Comparison of ENCODE assay signal across 12 cellular contexts in the genomic region with DNA sequence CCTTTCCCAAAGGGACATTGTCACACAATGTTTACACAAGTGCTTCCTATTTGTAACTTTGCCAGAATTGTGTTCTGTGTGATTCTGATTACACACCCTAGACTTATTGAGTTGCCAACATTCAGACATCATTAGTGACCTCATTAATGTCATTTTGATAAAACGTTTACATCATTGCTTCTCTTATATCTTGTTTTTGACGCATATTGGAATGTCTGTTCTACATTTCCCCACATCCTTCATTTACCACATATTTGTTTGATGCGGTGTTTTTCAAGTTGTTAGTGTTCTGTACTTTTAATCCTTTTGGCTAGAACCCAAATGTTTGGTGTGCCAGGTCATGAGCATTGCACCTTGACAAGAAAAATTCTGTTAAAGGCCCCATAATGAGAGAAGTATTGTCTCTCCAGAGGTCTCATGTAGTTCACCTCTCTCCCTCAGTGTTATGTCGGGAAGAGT.
DNase-seq lines count a peak whose midpoint lies in the region; ATAC-seq, FAIRE-seq and TF ChIP-seq lines count a peak whose summit lies in the region.
"Had no signal": no experiment of that assay in that cellular context is flagged by ENCODE, and none has a peak within 500 bp of the region (broad histone marks: within the 10 kb centered on the region; RNA-seq: fewer than 3 reads in every experiment).

No MANE protein-coding gene starts in this region.

- H3K27ac Mint-ChIP-seq in astrocyte (ENCODE audit: unreplicated experiment) (no peak overlapping the region), progenitor cell of endocrine pancreas (no peak overlapping the region)
- H3K27ac Mint-ChIP-seq: dendritic cell treated with granulocyte-macrophage colony-stimulating factor and Interleukin-4, amounts not matched to agents 40 ng/mL and 50 ng/mL, for 4 days had no signal

- H3F3A ChIP-seq in smooth muscle cell (ENCODE audit: low read depth): no peaks in the 10 kb centered on the region

- H3K36me3 Mint-ChIP-seq in astrocyte (ENCODE audit: low read depth, unreplicated experiment) (no peaks in the 10 kb centered on the region), progenitor cell of endocrine pancreas (ENCODE audit: insufficient read depth) (peaks cover 8% of the 10 kb centered on the region)

- H3K9me3 ChIP-seq in astrocyte (ENCODE audit: insufficient read depth, low read depth, low read length) (no peaks in the 10 kb centered on the region), heart right ventricle (peaks cover 0 to 20% (median 4%) of the 10 kb centered on the region in 11 donors), smooth muscle cell (replicated peaks; ENCODE audit: low read depth) (no peaks in the 10 kb centered on the region), testis (no peaks in the 10 kb centered on the region)

- peak; percentile 73 to 93 (median 88) for ATAC-seq in heart right ventricle
- ATAC-seq: activated CD4-positive, CD25-positive, alpha-beta regulatory T cell treated with anti-CD3 and anti-CD28 coated beads, Interleukin-2, amount 50 U/mL, for 24 hours had no signal

- DNase-seq in NCI-H1105 treated with DMSO at 0.1 percent for 48 hours (lab: John Stamatoyannopoulos, UW) (peak; percentile 24), NCI-H1105 (lab: John Stamatoyannopoulos, UW) (no peak), astrocyte (ENCODE audit: low read depth) (peak; percentile 94), heart right ventricle (peak in 1 of 2 donors; percentile 43), smooth muscle cell (lab: John Stamatoyannopoulos, UW; ENCODE audit: unreplicated experiment) (no peak), progenitor cell of endocrine pancreas (ENCODE audit: low spot score, unreplicated experiment) (no peak), SW 1271 (lab: John Stamatoyannopoulos, UW) (no peak), testis (no peak)

- no peak for TF ChIP-seq POLR2A in testis (IDR thresholded peaks at IDR 0.05)

- H3K27me3 ChIP-seq in astrocyte (ENCODE audit: insufficient read depth, low read length): no peaks in the 10 kb centered on the region
- H3K27me3 ChIP-seq in heart right ventricle: no peaks in the 10 kb centered on the region
- no peaks in the 10 kb centered on the region for H3K27me3 ChIP-seq in smooth muscle cell (ENCODE audit: low read depth)
- H3K27me3 ChIP-seq in testis: no peaks in the 10 kb centered on the region
- H3K27me3 ChIP-seq: SJSA1 had no signal

- peaks cover 2% of the 10 kb centered on the region for H3K27me3 Mint-ChIP-seq in astrocyte (ENCODE audit: low read depth, unreplicated experiment)
- H3K27me3 Mint-ChIP-seq in progenitor cell of endocrine pancreas: no peaks in the 10 kb centered on the region
- H3K27me3 Mint-ChIP-seq: dendritic cell treated with granulocyte-macrophage colony-stimulating factor and Interleukin-4, amounts not matched to agents 40 ng/mL and 50 ng/mL, for 4 days had no signal

- intact Hi-C loops in heart right ventricle (cut with DNase I): loop anchor here in 5 of 10 donors (10.0 kb wide), 6 partner anchors 470 to 1050 kb away; no protein-coding TSS in a partner anchor
- intact Hi-C loops in testis (cut with DNase I; ENCODE audit: low total_unique reads): no loop called here

- H2AFZ ChIP-seq in astrocyte (ENCODE audit: low read depth, low read length) (no peak overlapping the region), smooth muscle cell (ENCODE audit: low read depth) (no peak overlapping the region)

- no peaks in the 10 kb centered on the region for H3K9me3 Mint-ChIP-seq in astrocyte (ENCODE audit: unreplicated experiment)
- peaks cover 26% of the 10 kb centered on the region for H3K9me3 Mint-ChIP-seq in progenitor cell of endocrine pancreas (ENCODE audit: low read depth)
- H3K9me3 Mint-ChIP-seq: dendritic cell treated with granulocyte-macrophage colony-stimulating factor and Interleukin-4, amounts not matched to agents 40 ng/mL and 50 ng/mL, for 4 days had no signal

- H3K27ac ChIP-seq in astrocyte (ENCODE audit: low read depth, low read length) (peak overlapping the region; percentile 34), heart right ventricle (peak overlapping the region in 7 of 10 donors; percentile 31 to 61 (median 50)), smooth muscle cell (ENCODE audit: low read depth) (peak overlapping the region; percentile 16), testis (no peak overlapping the region)
- H3K27ac ChIP-seq: 22Rv1, SJSA1 had no signal

- H3K4me1 ChIP-seq in astrocyte (ENCODE audit: insufficient read depth, low read length) (peaks cover 7% of the 10 kb centered on the region), heart right ventricle (peaks cover 0 to 38% (median 18%) of the 10 kb centered on the region in 9 donors), smooth muscle cell (ENCODE audit: low read depth) (no peaks in the 10 kb centered on the region), testis (peaks cover 1% of the 10 kb centered on the region)

- H3K4me3 ChIP-seq in astrocyte (ENCODE audit: insufficient read depth, low read depth, low read length) (no peak overlapping the region), heart right ventricle (no peak overlapping the region), smooth muscle cell (no peak overlapping the region), testis (no peak overlapping the region)
- H3K4me3 ChIP-seq: SJSA1 had no signal

- no peaks in the 10 kb centered on the region for H4K20me1 ChIP-seq in astrocyte (ENCODE audit: insufficient read depth, low read length)
- no peaks in the 10 kb centered on the region for H4K20me1 ChIP-seq in smooth muscle cell (ENCODE audit: low read depth)

- H3K4me2 ChIP-seq in astrocyte (ENCODE audit: low read length): peak overlapping the region; percentile 2
- H3K4me2 ChIP-seq in smooth muscle cell: no peak overlapping the region

- FAIRE-seq in astrocyte (lab: Jason Lieb, UNC): peak; percentile 73

- WGBS in heart right ventricle, 2 donors: 25 to 29% methylated on average over 4 of the region's 4 CpGs
- 69% methylated on average over 4 of the region's 4 CpGs for WGBS in smooth muscle cell (ENCODE audit: low lambda C conversion rate)
- WGBS in testis, 2 donors: 68 to 75% methylated on average over 4 of the region's 4 CpGs

- H3K9ac ChIP-seq in astrocyte (ENCODE audit: low read length) (no peak overlapping the region), smooth muscle cell (ENCODE audit: low read depth) (no peak overlapping the region)

- H3K36me3 ChIP-seq in astrocyte (ENCODE audit: insufficient read depth, low read length) (no peaks in the 10 kb centered on the region), heart right ventricle (no peaks in the 10 kb centered on the region), smooth muscle cell (ENCODE audit: low read depth) (no peaks in the 10 kb centered on the region), testis (ENCODE audit: low read depth, missing control alignments) (no peaks in the 10 kb centered on the region)
- H3K36me3 ChIP-seq: SJSA1 had no signal

- no peak overlapping the region for H3K4me3 Mint-ChIP-seq in astrocyte (ENCODE audit: unreplicated experiment)
- H3K4me3 Mint-ChIP-seq in progenitor cell of endocrine pancreas (ENCODE audit: low read depth): no peak overlapping the region
- H3K4me3 Mint-ChIP-seq: dendritic cell treated with granulocyte-macrophage colony-stimulating factor and Interleukin-4, amounts not matched to agents 40 ng/mL and 50 ng/mL, for 4 days had no signal

- H3K79me2 ChIP-seq in astrocyte (ENCODE audit: insufficient read depth, low read length) (no peaks in the 10 kb centered on the region), smooth muscle cell (ENCODE audit: low read depth) (no peaks in the 10 kb centered on the region)

- no peaks in the 10 kb centered on the region for H3K4me1 Mint-ChIP-seq in astrocyte (ENCODE audit: low read depth, unreplicated experiment)
- H3K4me1 Mint-ChIP-seq in progenitor cell of endocrine pancreas (ENCODE audit: low read depth): peaks cover 7% of the 10 kb centered on the region

- TF ChIP-seq CTCF in astrocyte (IDR thresholded peaks at IDR 0.05; ENCODE audit: insufficient read depth, low read depth, low read length): no peak
- no peak for TF ChIP-seq CTCF in heart right ventricle (IDR thresholded peaks at IDR 0.05)
- no peak for TF ChIP-seq CTCF in smooth muscle cell (IDR thresholded peaks at IDR 0.05; ENCODE audit: borderline replicate concordance, insufficient read depth, poor library complexity, severe bottlenecking)
- no peak for TF ChIP-seq CTCF in progenitor cell of endocrine pancreas (IDR thresholded peaks at IDR 0.05; ENCODE audit: unreplicated experiment)
- TF ChIP-seq CTCF in testis (IDR thresholded peaks at IDR 0.05): no peak

Comparison
In these comparisons a context has a peak if more than half of its experiments do, and no peak if none do; other contexts are left out.
1. DNase-seq: peak in NCI-H1105 treated with DMSO at 0.1 percent for 48 hours (single experiment) and astrocyte (single experiment); none in NCI-H1105 (single experiment), smooth muscle cell (single experiment), progenitor cell of endocrine pancreas (single experiment), SW 1271 (0 of 2) and testis (single experiment).
2. H3K27ac ChIP-seq: peak in astrocyte (single experiment), heart right ventricle (7 of 10) and smooth muscle cell (single experiment); none in testis (0 of 2).